ENCODE assay signal across 8 cellular contexts in genomic region chr16:787261-787966, GRCh38. TPM values are rescaled to one million over a fixed set of nuclear protein-coding genes. Genes with fewer than 3 reads are reported as not detected.
A peak's percentile ranks its signal among the peaks of the same experiment; 100 is the strongest.
DNase-seq lines count a peak whose midpoint lies in the region; ATAC-seq and TF ChIP-seq lines count a peak whose summit lies in the region.

No MANE protein-coding gene starts in this region.

- no peaks in the 10 kb centered on the region for H3K27me3 Mint-ChIP-seq in naive thymus-derived CD8-positive, alpha-beta T cell

- H3K36me3 ChIP-seq in BLaER1 treated with 17β-estradiol and CSF1 and Interleukin-3, amounts not matched to agents 10 nM and 100 nM: peaks cover 10 to 61% (median 47%) of the 10 kb centered on the region in 11 experiments; a peak in 21 of 22 replicates
- H3K36me3 ChIP-seq in HUES6 (ENCODE audit: control insufficient read depth, insufficient read depth, low read length): peaks cover 45% of the 10 kb centered on the region

- H3K4me2 ChIP-seq in BLaER1 treated with 17β-estradiol and CSF1 and Interleukin-3, amounts not matched to agents 10 nM and 100 nM: peak overlapping the region; percentile 92 to 99 (median 97)

- TF ChIP-seq CTCF in cardiac fibroblast (IDR thresholded peaks at IDR 0.05; ENCODE audit: low read depth, low read length): no peak

- no peaks in the 10 kb centered on the region for H3K9me3 ChIP-seq in BLaER1 treated with 17β-estradiol and CSF1 and Interleukin-3, amounts not matched to agents 10 nM and 100 nM (replicated peaks in 1 of 11)
- no peaks in the 10 kb centered on the region for H3K9me3 ChIP-seq in HUES6 (ENCODE audit: control insufficient read depth, insufficient read depth, low read depth, low read length)

- peaks cover 31 to 65% (median 57%) of the 10 kb centered on the region in 10 experiments for H3K4me1 ChIP-seq in BLaER1 treated with 17β-estradiol and CSF1 and Interleukin-3, amounts not matched to agents 10 nM and 100 nM
- peaks cover 5% of the 10 kb centered on the region; the same call in 1 of the 2 replicates for H3K4me1 ChIP-seq in HUES6 (ENCODE audit: control insufficient read depth, insufficient read depth, low read length)

- no peaks in the 10 kb centered on the region for H3K9me3 Mint-ChIP-seq in naive thymus-derived CD8-positive, alpha-beta T cell

- POLR2A ChIA-PET in naive thymus-derived CD8-positive, alpha-beta T cell (lab: Charles Lee): interaction anchor here (0.9 to 2.5 kb wide), 6 partner anchors 58 to 93 kb away, joined by 3 to 21 read pairs (median 5); partner anchors contain the start of genes ANTKMT and METRN

- H3K27ac ChIP-seq in BLaER1 treated with 17β-estradiol and CSF1 and Interleukin-3, amounts not matched to agents 10 nM and 100 nM: peak overlapping the region; percentile 72 to 86 (median 79)
- no peak overlapping the region for H3K27ac ChIP-seq in HUES6 (ENCODE audit: low read depth, low read length)

- no peak for ATAC-seq in naive thymus-derived CD8-positive, alpha-beta T cell
- no peak for ATAC-seq in GM18520 (IDR thresholded peaks at IDR 0.05; ENCODE audit: unreplicated experiment)
- ATAC-seq in GM18907 (IDR thresholded peaks at IDR 0.05; ENCODE audit: unreplicated experiment): no peak
- ATAC-seq in GM21515 (IDR thresholded peaks at IDR 0.05; ENCODE audit: unreplicated experiment): no peak

- H3K9ac ChIP-seq in BLaER1 treated with 17β-estradiol and CSF1 and Interleukin-3, amounts not matched to agents 10 nM and 100 nM: peak overlapping the region; percentile 88 to 97 (median 92)
- peak overlapping the region; percentile 82 for H3K9ac ChIP-seq in HUES6 (ENCODE audit: low read length)

- H3K4me3 Mint-ChIP-seq in naive thymus-derived CD8-positive, alpha-beta T cell: peak overlapping the region; percentile 78 to 89 (median 84)

- peak overlapping the region; percentile 84 to 100 (median 97) for H3K4me3 ChIP-seq in BLaER1 treated with 17β-estradiol and CSF1 and Interleukin-3, amounts not matched to agents 10 nM and 100 nM
- H3K4me3 ChIP-seq in HUES6 (ENCODE audit: low read depth, low read length) (peak overlapping the region; percentile 83), cardiac fibroblast (replicated peaks in 1 of 2; ENCODE audit: low read depth in 2 of 2, low read length in 2 of 2) (peak overlapping the region; percentile 91 to 94)

- peaks cover 0 to 7% (median 0%) of the 10 kb centered on the region in 3 donors for H3K36me3 Mint-ChIP-seq in naive thymus-derived CD8-positive, alpha-beta T cell

- DNase-seq in cardiac fibroblast (ENCODE audit: low read depth in 2 of 2) (no peak), ecto neural progenitor cell (ENCODE audit: low spot score) (no peak)
- DNase-seq in naive thymus-derived CD8-positive, alpha-beta T cell: no peak

- peaks cover 0 to 9% (median 0%) of the 10 kb centered on the region in 11 experiments; a peak in 2 of 22 replicates for H3K27me3 ChIP-seq in BLaER1 treated with 17β-estradiol and CSF1 and Interleukin-3, amounts not matched to agents 10 nM and 100 nM
- H3K27me3 ChIP-seq in HUES6 (ENCODE audit: control insufficient read depth, insufficient read depth, low read length): no peaks in the 10 kb centered on the region

- H3K4me1 Mint-ChIP-seq in naive thymus-derived CD8-positive, alpha-beta T cell: peaks cover 0 to 18% (median 6%) of the 10 kb centered on the region in 4 donors

- peaks cover 6 to 94% (median 72%) of the 10 kb centered on the region in 11 experiments; a peak in 21 of 22 replicates for H4K20me1 ChIP-seq in BLaER1 treated with 17β-estradiol and CSF1 and Interleukin-3, amounts not matched to agents 10 nM and 100 nM

- H3K27ac Mint-ChIP-seq in naive thymus-derived CD8-positive, alpha-beta T cell: peak overlapping the region in 9 of 10 donors; percentile 44 to 86 (median 72)

RNA-seq across cellular contexts. Expression of gene RPUSD1, which starts 0.8 kb away (rescaled TPM):
- total RNA-seq in naive thymus-derived CD8-positive, alpha-beta T cell: 10 to 100 TPM; 27.7 to 29.1 TPM
- 10 to 100 TPM; 19.7 to 32.2 (median 22.0) TPM for polyA plus RNA-seq in naive thymus-derived CD8-positive, alpha-beta T cell

RNA-seq across cellular contexts. Expression of gene CHTF18, which starts 1.0 kb away (rescaled TPM):
- total RNA-seq in naive thymus-derived CD8-positive, alpha-beta T cell: 10 to 100 TPM; 47.8 to 54.3 TPM
- polyA plus RNA-seq in naive thymus-derived CD8-positive, alpha-beta T cell: 1 to 10 TPM; 3.5 to 4.3 (median 4.0) TPM

RNA-seq across cellular contexts. Expression of gene GNG13, which starts 13.1 kb away (rescaled TPM):
- total RNA-seq in naive thymus-derived CD8-positive, alpha-beta T cell: not detected
- not detected for polyA plus RNA-seq in naive thymus-derived CD8-positive, alpha-beta T cell

RNA-seq across cellular contexts. Expression of gene MSLN, which starts 26.9 kb away (rescaled TPM):
- total RNA-seq in naive thymus-derived CD8-positive, alpha-beta T cell: not detected
- polyA plus RNA-seq in naive thymus-derived CD8-positive, alpha-beta T cell: not detected

RNA-seq across cellular contexts. Expression of gene CIAO3, which starts 46.6 kb away (rescaled TPM):
- total RNA-seq in naive thymus-derived CD8-positive, alpha-beta T cell: 10 to 100 TPM; 56.0 to 56.4 TPM
- polyA plus RNA-seq in naive thymus-derived CD8-positive, alpha-beta T cell: 10 to 100 TPM; 13.7 to 25.7 (median 16.9) TPM
